Comparison of ENCODE assay signal across 16 cellular contexts in genomic region chr5:149001154-149001553, GRCh38.
DNase-seq lines count a peak whose midpoint lies in the region; ATAC-seq and TF ChIP-seq lines count a peak whose summit lies in the region.
"Had no signal": no experiment of that assay in that cellular context is flagged by ENCODE, and none has a peak within 500 bp of the region (broad histone marks: within the 10 kb centered on the region; RNA-seq: fewer than 3 reads in every experiment).

No MANE protein-coding gene starts in this region.

- ATAC-seq in PC-3 (no peak), GM21515 (IDR thresholded peaks at IDR 0.05; ENCODE audit: unreplicated experiment) (no peak)

- intact Hi-C loops in PC-3 (cut with micrococcal nuclease) = loop anchor here (5.0 kb wide), 2 partner anchors 266 to 559 kb away; no protein-coding TSS in a partner anchor

- H3K4me3 ChIP-seq in PC-3 (ENCODE audit: low read length) (no peak overlapping the region), skeletal muscle tissue (ENCODE audit: low read length in 3 of 3) (no peak overlapping the region)
- H3K4me3 ChIP-seq: BLaER1 had no signal

- peaks cover 10% of the 10 kb centered on the region for H3F3A ChIP-seq in PC-3 (ENCODE audit: low read length, unreplicated experiment)

- H3K9me3 ChIP-seq in PC-3 (ENCODE audit: low read length) (no peaks in the 10 kb centered on the region), skeletal muscle tissue (ENCODE audit: control insufficient read depth in 3 of 3, low read length in 3 of 3) (no peaks in the 10 kb centered on the region)
- H3K9me3 ChIP-seq: BLaER1 had no signal

- in situ Hi-C loops in GM13976 (cut with MboI; ENCODE audit: low sequenced_read_pairs, unreplicated experiment) = no loop called here

- POLR2A ChIA-PET in PC-3 (lab: Charles Lee; ENCODE audit: unreplicated experiment) = interaction anchor here (0.6 kb wide), 1 partner anchor 23 kb away, joined by 3 read pairs; no protein-coding TSS in a partner anchor

- H3K9me2 ChIP-seq in PC-3 (replicated peaks; ENCODE audit: low read length) = no peaks in the 10 kb centered on the region

- peak overlapping the region; percentile 69 for H3K4me2 ChIP-seq in PC-3 (ENCODE audit: low read length)
- H3K4me2 ChIP-seq: BLaER1 had no signal

- H3K9ac ChIP-seq in PC-3 (ENCODE audit: low read length) (peak overlapping the region; percentile 49), skeletal muscle tissue (ENCODE audit: low read depth in 1 of 3, low read length in 3 of 3) (peak overlapping the region in 1 of 3 donors; percentile 65)
- H3K9ac ChIP-seq: BLaER1 had no signal

- no TSS peak for BruUV-seq in PC-3 (replicated peaks; lab: Mats Ljungman, UMichigan)

- TF ChIP-seq CTCF in PC-3 (conservative IDR thresholded peaks at IDR 0.05; ENCODE audit: low read depth, low read length) = no peak
- no peak for TF ChIP-seq CTCF in GM13976 (IDR thresholded peaks at IDR 0.05; ENCODE audit: borderline replicate concordance, control extremely low read depth, extremely low read depth, insufficient read depth, missing control alignments)

- H3K27me3 ChIP-seq in PC-3 (ENCODE audit: low read length) (no peaks in the 10 kb centered on the region), skeletal muscle tissue (ENCODE audit: control insufficient read depth in 3 of 3, insufficient read depth in 3 of 3, low read length in 3 of 3) (no peaks in the 10 kb centered on the region)
- H3K27me3 ChIP-seq: BLaER1 had no signal

- CTCF ChIA-PET in PC-3 (lab: Charles Lee) = interaction anchor here (0.5 to 4.2 kb wide), 7 partner anchors 34 to 270 kb away, joined by 3 to 36 read pairs (median 8); no protein-coding TSS in a partner anchor

- DNase-seq in PC-3 (peak; percentile 43), amniotic epithelial cell (ENCODE audit: low read depth) (peak; percentile 34), iris pigment epithelial cell (ENCODE audit: low read depth) (peak; percentile 42), SK-N-DZ (ENCODE audit: low spot score) (no peak), GM13976 (ENCODE audit: low spot score) (no peak)
- DNase-seq: CD8-positive, alpha-beta memory T cell; H9; MM.1S; NCI-H1105 treated with DMSO at 0.1 percent for 48 hours; NCI-H187; NCI-H2171 treated with DMSO at 0.1 percent for 48 hours; NCI-H510A; NCI-H82 had no signal

- peaks cover 4% of the 10 kb centered on the region; the same call in 1 of the 2 replicates for H3K36me3 ChIP-seq in PC-3 (ENCODE audit: low read depth, low read length)
- H3K36me3 ChIP-seq in skeletal muscle tissue (ENCODE audit: control insufficient read depth in 3 of 3, insufficient read depth in 3 of 3, low read length in 3 of 3) = no peaks in the 10 kb centered on the region
- H3K36me3 ChIP-seq: BLaER1 had no signal

- peak overlapping the region; percentile 79 for H3K27ac ChIP-seq in PC-3 (ENCODE audit: low read length)
- peak overlapping the region; percentile 75 for H3K27ac ChIP-seq in skeletal muscle tissue (ENCODE audit: low read depth, low read length)
- H3K27ac ChIP-seq: BLaER1 had no signal

- no peaks in the 10 kb centered on the region for H3K79me2 ChIP-seq in PC-3 (ENCODE audit: low read length)

- no peak overlapping the region for H2AFZ ChIP-seq in PC-3 (ENCODE audit: low read length)

- H4K20me1 ChIP-seq in PC-3 (ENCODE audit: low read length) = no peaks in the 10 kb centered on the region
- H4K20me1 ChIP-seq: BLaER1 had no signal

- H3K4me1 ChIP-seq in PC-3 (ENCODE audit: insufficient read depth, low read length) (peaks cover 89% of the 10 kb centered on the region), skeletal muscle tissue (ENCODE audit: control insufficient read depth in 3 of 3, insufficient read depth in 3 of 3, low read length in 3 of 3) (peaks cover 19 to 44% (median 40%) of the 10 kb centered on the region in 3 donors)
- H3K4me1 ChIP-seq: BLaER1 had no signal

Comparison
In these comparisons a context has a peak if more than half of its experiments do, and no peak if none do; other contexts are left out.
1. DNase-seq: peak in PC-3 (single experiment), amniotic epithelial cell (single experiment) and iris pigment epithelial cell (single experiment); none in SK-N-DZ (single experiment) and GM13976 (single experiment).